29 cellular contexts compared by ENCODE assay signal in genomic region chr12:101959607-101960006, GRCh38.
"Had no signal": no experiment of that assay in that cellular context is flagged by ENCODE, and none has a peak within 500 bp of the region (broad histone marks: within the 10 kb centered on the region; RNA-seq: fewer than 3 reads in every experiment).

No MANE protein-coding gene starts in this region.

- H3K4me3 Mint-ChIP-seq: dendritic cell treated with granulocyte-macrophage colony-stimulating factor and Interleukin-4, amounts not matched to agents 40 ng/mL and 50 ng/mL, for 4 days; effector memory CD8-positive, alpha-beta T cell; endodermal cell had no signal

- H3K27ac ChIP-seq: colonic mucosa, coronary artery, dorsolateral prefrontal cortex, epithelial cell of prostate, esophagus squamous epithelium, foreskin keratinocyte, gastrocnemius medialis, heart left ventricle, heart right ventricle had no signal

- DNase-seq: colonic mucosa; cortex of kidney; dermis blood vessel endothelial cell; dorsolateral prefrontal cortex; effector CD4-positive, alpha-beta T cell; effector CD8-positive, alpha-beta T cell; effector memory CD4-positive, alpha-beta T cell; effector memory CD8-positive, alpha-beta T cell; endodermal cell; erythroblast; esophagus squamous epithelium; foreskin fibroblast; foreskin keratinocyte; foreskin melanocyte; gastrocnemius medialis; glutamatergic neuron; head of caudate nucleus; heart left ventricle; heart right ventricle had no signal

- H3K36me3 ChIP-seq: colonic mucosa, esophagus muscularis mucosa, esophagus squamous epithelium, gastrocnemius medialis, gastroesophageal sphincter, heart left ventricle, heart right ventricle had no signal

- FAIRE-seq: colon, endometrium, endothelial cell of umbilical vein, frontal cortex had no signal

- H3K27ac Mint-ChIP-seq: dendritic cell treated with granulocyte-macrophage colony-stimulating factor and Interleukin-4, amounts not matched to agents 40 ng/mL and 50 ng/mL, for 4 days; effector memory CD8-positive, alpha-beta T cell; endodermal cell had no signal

- H3K4me1 Mint-ChIP-seq: endodermal cell had no signal

- H3K9me3 ChIP-seq: colonic mucosa, gastrocnemius medialis had no signal

- H3K4me1 ChIP-seq: colonic mucosa, esophagus squamous epithelium, foreskin keratinocyte, gastroesophageal sphincter, heart left ventricle, heart right ventricle had no signal

- H3K4me3 ChIP-seq: colonic mucosa, coronary artery, dorsolateral prefrontal cortex, esophagus muscularis mucosa, esophagus squamous epithelium, gastrocnemius medialis, gastroesophageal sphincter, heart left ventricle, heart right ventricle had no signal

- H3K27me3 Mint-ChIP-seq: dendritic cell treated with granulocyte-macrophage colony-stimulating factor and Interleukin-4, amounts not matched to agents 40 ng/mL and 50 ng/mL, for 4 days had no signal

- ATAC-seq: effector memory CD8-positive, alpha-beta T cell; esophagus mucosa; foreskin keratinocyte; gastrocnemius medialis; gastroesophageal sphincter; heart left ventricle; heart right ventricle had no signal

- H3K27me3 ChIP-seq: colonic mucosa, dorsolateral prefrontal cortex, esophagus muscularis mucosa, esophagus squamous epithelium, foreskin keratinocyte, gastrocnemius medialis, gastroesophageal sphincter, heart left ventricle, heart right ventricle had no signal
